14 cellular contexts compared by ENCODE assay signal in the genomic region with DNA sequence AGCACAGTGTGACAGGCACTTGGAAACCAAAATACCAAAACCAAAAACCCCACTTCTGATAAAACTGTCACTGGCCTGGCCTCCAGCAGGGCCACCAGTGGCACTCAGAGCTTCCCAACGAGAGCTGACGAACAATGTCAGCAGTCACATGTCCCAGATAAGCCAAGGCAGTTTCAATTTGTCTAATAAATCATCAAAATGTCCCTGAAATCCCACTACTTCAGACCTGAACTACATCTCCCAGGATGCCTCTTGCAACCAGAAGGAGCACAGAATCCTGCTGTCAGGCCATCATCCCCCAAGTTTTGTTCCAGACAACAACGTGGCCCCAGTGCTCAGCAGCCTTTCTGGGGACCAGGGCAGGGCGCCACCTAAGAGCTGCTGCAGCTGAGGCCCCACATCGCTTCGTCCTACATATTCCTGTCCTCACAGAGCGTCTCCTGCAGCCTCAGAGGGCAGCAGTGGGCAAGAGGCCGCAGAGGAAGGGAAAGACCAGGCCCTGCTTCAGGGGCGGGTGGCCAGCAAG. TPM values are rescaled to one million over a fixed set of nuclear protein-coding genes. Genes with fewer than 3 reads are reported as not detected.
DNase-seq lines count a peak whose midpoint lies in the region; ATAC-seq, FAIRE-seq and TF ChIP-seq lines count a peak whose summit lies in the region.
"Had no signal": no experiment of that assay in that cellular context is flagged by ENCODE, and none has a peak within 500 bp of the region (broad histone marks: within the 10 kb centered on the region; RNA-seq: fewer than 3 reads in every experiment).

No MANE protein-coding gene starts in this region.

- peak overlapping the region; percentile 39; the same call in 1 of the 2 replicates for H3K27ac ChIP-seq in BLaER1
- H3K27ac ChIP-seq in HCT116 (ENCODE audit: low read depth, low read length): peak overlapping the region; percentile 76
- H3K27ac ChIP-seq in astrocyte (ENCODE audit: low read depth, low read length): no peak overlapping the region

- TF ChIP-seq POLR2A in HCT116 (IDR thresholded peaks at IDR 0.05; ENCODE audit: borderline replicate concordance, extremely low read depth, insufficient read depth, insufficient read length): no peak

- H3K9ac ChIP-seq in BLaER1: peak overlapping the region; percentile 11; the same call in 1 of the 2 replicates
- H3K9ac ChIP-seq in HCT116 (ENCODE audit: low read length): peak overlapping the region; percentile 59
- no peak overlapping the region for H3K9ac ChIP-seq in astrocyte (ENCODE audit: low read length)

- H3K36me3 ChIP-seq in BLaER1 (no peaks in the 10 kb centered on the region), HCT116 (ENCODE audit: control insufficient read depth in 1 of 2, insufficient read depth in 2 of 2, low read length in 2 of 2) (no peaks in the 10 kb centered on the region), astrocyte (ENCODE audit: insufficient read depth, low read length) (no peaks in the 10 kb centered on the region)
- H3K36me3 ChIP-seq: BE2C had no signal

- no peak overlapping the region for H3K4me3 Mint-ChIP-seq in astrocyte (ENCODE audit: unreplicated experiment)
- peak overlapping the region in 1 of 3 experiments; percentile 23 for H3K4me3 Mint-ChIP-seq in nephron
- H3K4me3 Mint-ChIP-seq in activated CD4-positive, alpha-beta T cell treated with anti-CD3 and anti-CD28 coated beads, Interleukin-2, amount 10 ng/mL, durations not matched to agents 7 days and 5 days: no peak overlapping the region
- H3K4me3 Mint-ChIP-seq: activated CD4-positive, alpha-beta T cell treated with anti-CD3 and anti-CD28 coated beads for 36 hours; activated T-cell treated with anti-CD3 and anti-CD28 coated beads, Interleukin-2, amount 50 U/mL, for 24 hours; immature natural killer cell; memory B cell had no signal

- H3K36me3 Mint-ChIP-seq in astrocyte (ENCODE audit: low read depth, unreplicated experiment): no peaks in the 10 kb centered on the region
- H3K36me3 Mint-ChIP-seq in nephron (ENCODE audit: low read depth): no peaks in the 10 kb centered on the region
- no peaks in the 10 kb centered on the region for H3K36me3 Mint-ChIP-seq in activated CD4-positive, alpha-beta T cell treated with anti-CD3 and anti-CD28 coated beads, Interleukin-2, amount 10 ng/mL, durations not matched to agents 7 days and 5 days (ENCODE audit: low read depth)
- H3K36me3 Mint-ChIP-seq: immature natural killer cell, memory B cell had no signal

- ATAC-seq in HCT116: no peak
- ATAC-seq in GM18519 (IDR thresholded peaks at IDR 0.05; ENCODE audit: low FRiP score, unreplicated experiment): no peak
- ATAC-seq: activated CD4-positive, alpha-beta T cell treated with anti-CD3 and anti-CD28 coated beads for 36 hours had no signal

- TF ChIP-seq CTCF in HCT116 (IDR thresholded peaks at IDR 0.05 in 2 of 3, conservative IDR thresholded peaks at IDR 0.05 in 1 of 3; ENCODE audit: borderline replicate concordance in 1 of 3, insufficient read depth in 1 of 3, low read depth in 2 of 3, low read length in 2 of 3) (no peak), astrocyte (IDR thresholded peaks at IDR 0.05; ENCODE audit: insufficient read depth, low read depth, low read length) (no peak), nephron (IDR thresholded peaks at IDR 0.05; ENCODE audit: unreplicated experiment in 3 of 3) (no peak), D721Med (IDR thresholded peaks at IDR 0.05; ENCODE audit: insufficient read depth, missing control alignments) (no peak)

- no peak overlapping the region for H3K4me3 ChIP-seq in BLaER1
- peak overlapping the region in 1 of 2 experiments; percentile 51; a peak in 1 of 4 replicates for H3K4me3 ChIP-seq in HCT116 (replicated peaks in 1 of 2; ENCODE audit: low read depth in 1 of 2, low read length in 2 of 2)
- H3K4me3 ChIP-seq in astrocyte (ENCODE audit: insufficient read depth, low read depth, low read length): no peak overlapping the region

- BruUV-seq in HCT116 (replicated peaks; lab: Mats Ljungman, UMichigan): no TSS peak

- H3K4me2 ChIP-seq in BLaER1 (peak overlapping the region; percentile 77; the same call in 1 of the 2 replicates), HCT116 (ENCODE audit: low read length) (peak overlapping the region; percentile 84), astrocyte (ENCODE audit: low read length) (no peak overlapping the region)

- peaks cover 21% of the 10 kb centered on the region for H3K4me1 Mint-ChIP-seq in astrocyte (ENCODE audit: low read depth, unreplicated experiment)
- peaks cover 77% of the 10 kb centered on the region for H3K4me1 Mint-ChIP-seq in nephron
- peaks cover 13% of the 10 kb centered on the region for H3K4me1 Mint-ChIP-seq in activated CD4-positive, alpha-beta T cell treated with anti-CD3 and anti-CD28 coated beads, Interleukin-2, amount 10 ng/mL, durations not matched to agents 7 days and 5 days

- FAIRE-seq in astrocyte (lab: Jason Lieb, UNC) (no peak), D721Med (lab: Jason Lieb, UNC) (no peak), GM19239 (lab: Jason Lieb, UNC) (no peak)
- FAIRE-seq: G401.6 had no signal

- RAD21 ChIA-PET in HCT116 (lab: Charles Lee; ENCODE audit: low non-redundant PET in 1 of 2, low total read pairs in 2 of 2, uncharacterized antibody in 2 of 2, unreplicated experiment in 2 of 2): interaction anchor here in 1 of 2 experiments (1.5 kb wide), 1 partner anchor 26 kb away, joined by 3 read pairs; no protein-coding TSS in a partner anchor

- DNase-seq in HCT116 (ENCODE audit: low read depth, low spot score) (no peak), astrocyte (ENCODE audit: low read depth) (no peak), D721Med (ENCODE audit: insufficient read length, low spot score) (no peak), GM19239 (ENCODE audit: insufficient read length, low spot score) (no peak)
- no peak for DNase-seq in activated CD4-positive, alpha-beta T cell treated with anti-CD3 and anti-CD28 coated beads, Interleukin-2, amount 10 ng/mL, durations not matched to agents 7 days and 5 days
- DNase-seq: activated CD4-positive, alpha-beta T cell treated with anti-CD3 and anti-CD28 coated beads for 36 hours; activated T-cell treated with anti-CD3 and anti-CD28 coated beads, Interleukin-2, amount 50 U/mL, for 24 hours; BE2C; immature natural killer cell had no signal

- H3K4me1 ChIP-seq in BLaER1 (peaks cover 56% of the 10 kb centered on the region), HCT116 (ENCODE audit: control insufficient read depth in 1 of 2, insufficient read depth in 2 of 2, low read length in 2 of 2) (peaks cover 70% of the 10 kb centered on the region in 2 experiments), astrocyte (ENCODE audit: insufficient read depth, low read length) (peaks cover 32% of the 10 kb centered on the region)

- H3K27me3 Mint-ChIP-seq in astrocyte (ENCODE audit: low read depth, unreplicated experiment) (peaks cover 11% of the 10 kb centered on the region), nephron (ENCODE audit: low read depth) (no peaks in the 10 kb centered on the region)
- H3K27me3 Mint-ChIP-seq in activated CD4-positive, alpha-beta T cell treated with anti-CD3 and anti-CD28 coated beads, Interleukin-2, amount 10 ng/mL, durations not matched to agents 7 days and 5 days: no peaks in the 10 kb centered on the region
- H3K27me3 Mint-ChIP-seq: activated CD4-positive, alpha-beta T cell treated with anti-CD3 and anti-CD28 coated beads for 36 hours; activated T-cell treated with anti-CD3 and anti-CD28 coated beads, Interleukin-2, amount 50 U/mL, for 24 hours had no signal

- H4K20me1 ChIP-seq in BLaER1 (no peaks in the 10 kb centered on the region), HCT116 (ENCODE audit: insufficient read depth) (no peaks in the 10 kb centered on the region), astrocyte (ENCODE audit: insufficient read depth, low read length) (peaks cover 4% of the 10 kb centered on the region)

- intact Hi-C loops in HCT116 (cut with micrococcal nuclease): loop anchor here (5.0 to 10.0 kb wide), 2 partner anchors 73 to 140 kb away; a partner anchor contains a TSS

- TF ChIP-seq RAD21 in HCT116 (IDR thresholded peaks at IDR 0.05; ENCODE audit: low read depth): no peak

- H3K9me2 ChIP-seq in HCT116 (ENCODE audit: insufficient read depth): no peaks in the 10 kb centered on the region

- H3K79me2 ChIP-seq in HCT116 (ENCODE audit: insufficient read depth, low read length): no peaks in the 10 kb centered on the region
- H3K79me2 ChIP-seq in astrocyte (ENCODE audit: insufficient read depth, low read length): no peaks in the 10 kb centered on the region

- H3K9me3 Mint-ChIP-seq in astrocyte (ENCODE audit: unreplicated experiment): no peaks in the 10 kb centered on the region
- H3K9me3 Mint-ChIP-seq in nephron: no peaks in the 10 kb centered on the region
- no peaks in the 10 kb centered on the region for H3K9me3 Mint-ChIP-seq in activated CD4-positive, alpha-beta T cell treated with anti-CD3 and anti-CD28 coated beads, Interleukin-2, amount 10 ng/mL, durations not matched to agents 7 days and 5 days
- H3K9me3 Mint-ChIP-seq: activated T-cell treated with anti-CD3 and anti-CD28 coated beads, Interleukin-2, amount 50 U/mL, for 24 hours; immature natural killer cell; memory B cell had no signal

- POLR2A ChIA-PET in HCT116 (lab: Charles Lee): interaction anchor here (1.2 to 1.4 kb wide), 3 partner anchors 10 to 402 kb away, joined by 3 to 7 read pairs (median 3); a partner anchor contains a TSS
- POLR2A ChIA-PET in activated CD4-positive, alpha-beta T cell treated with anti-CD3 and anti-CD28 coated beads, Interleukin-2, amount 10 ng/mL, durations not matched to agents 7 days and 5 days (lab: Charles Lee): no interaction called here

- H3K27me3 ChIP-seq in BLaER1: no peaks in the 10 kb centered on the region
- H3K27me3 ChIP-seq in HCT116 (ENCODE audit: insufficient read depth, low read length): no peaks in the 10 kb centered on the region
- no peaks in the 10 kb centered on the region for H3K27me3 ChIP-seq in astrocyte (ENCODE audit: insufficient read depth, low read length)
- H3K27me3 ChIP-seq: BE2C had no signal

- H3K27ac Mint-ChIP-seq in astrocyte (ENCODE audit: unreplicated experiment) (no peak overlapping the region), nephron (peak overlapping the region; percentile 34 to 83 (median 80))
- no peak overlapping the region for H3K27ac Mint-ChIP-seq in activated CD4-positive, alpha-beta T cell treated with anti-CD3 and anti-CD28 coated beads, Interleukin-2, amount 10 ng/mL, durations not matched to agents 7 days and 5 days
- H3K27ac Mint-ChIP-seq: activated CD4-positive, alpha-beta T cell treated with anti-CD3 and anti-CD28 coated beads for 36 hours; activated T-cell treated with anti-CD3 and anti-CD28 coated beads, Interleukin-2, amount 50 U/mL, for 24 hours; immature natural killer cell; memory B cell had no signal

- H2AFZ ChIP-seq in HCT116 (ENCODE audit: low read depth, low read length, poor library complexity, severe bottlenecking): no peak overlapping the region
- peak overlapping the region; percentile 75 for H2AFZ ChIP-seq in astrocyte (ENCODE audit: low read depth, low read length)

- H3K9me3 ChIP-seq in BLaER1: no peaks in the 10 kb centered on the region
- no peaks in the 10 kb centered on the region for H3K9me3 ChIP-seq in HCT116 (ENCODE audit: control insufficient read depth in 1 of 2, insufficient read depth in 1 of 2, low read depth in 1 of 2, low read length in 2 of 2)
- H3K9me3 ChIP-seq in astrocyte (ENCODE audit: insufficient read depth, low read depth, low read length): no peaks in the 10 kb centered on the region
- H3K9me3 ChIP-seq: BE2C had no signal

- CTCF ChIA-PET in HCT116 (lab: Charles Lee): interaction anchor here (1.1 to 3.5 kb wide), 8 partner anchors 10 to 204 kb away, joined by 3 to 17 read pairs (median 4); a partner anchor contains a TSS
- CTCF ChIA-PET in activated CD4-positive, alpha-beta T cell treated with anti-CD3 and anti-CD28 coated beads, Interleukin-2, amount 10 ng/mL, durations not matched to agents 7 days and 5 days (lab: Charles Lee): interaction anchor here (0.5 to 1.2 kb wide), 2 partner anchors 203 to 299 kb away, joined by 4 to 6 read pairs; no protein-coding TSS in a partner anchor

RNA-seq across cellular contexts. Expression of a gene that starts 25.1 kb away (rescaled TPM):
- total RNA-seq in HCT116 (2021; ENCODE audit: unreplicated experiment) (55.4 TPM), astrocyte (33.7 and 35.7 TPM in 2 replicates)
- polyA plus RNA-seq in HCT116 (2012): 28.7 and 30.2 TPM in 2 replicates
- 10 to 100 TPM; 14.1 to 16.6 TPM for total RNA-seq in activated CD4-positive, alpha-beta T cell treated with anti-CD3 and anti-CD28 coated beads, Interleukin-2, amount 10 ng/mL, durations not matched to agents 7 days and 5 days

RNA-seq across cellular contexts. Expression of a gene that starts 38.7 kb away (rescaled TPM):
- total RNA-seq in HCT116 (2021; ENCODE audit: unreplicated experiment) (35.3 TPM), astrocyte (19.3 and 19.8 TPM in 2 replicates)
- 35.0 and 37.5 TPM in 2 replicates for polyA plus RNA-seq in HCT116 (2012)
- 10 to 100 TPM; 23.1 to 23.7 TPM for total RNA-seq in activated CD4-positive, alpha-beta T cell treated with anti-CD3 and anti-CD28 coated beads, Interleukin-2, amount 10 ng/mL, durations not matched to agents 7 days and 5 days

Comparison
In these comparisons a context has a peak if more than half of its experiments do, and no peak if none do; other contexts are left out.
1. H3K27ac Mint-ChIP-seq: peak in nephron (3 of 3); none in astrocyte (single experiment) and activated CD4-positive, alpha-beta T cell treated with anti-CD3 and anti-CD28 coated beads, Interleukin-2, amount 10 ng/mL, durations not matched to agents 7 days and 5 days (single experiment).